ENCODE assay signal across 8 cellular contexts in the genomic region with DNA sequence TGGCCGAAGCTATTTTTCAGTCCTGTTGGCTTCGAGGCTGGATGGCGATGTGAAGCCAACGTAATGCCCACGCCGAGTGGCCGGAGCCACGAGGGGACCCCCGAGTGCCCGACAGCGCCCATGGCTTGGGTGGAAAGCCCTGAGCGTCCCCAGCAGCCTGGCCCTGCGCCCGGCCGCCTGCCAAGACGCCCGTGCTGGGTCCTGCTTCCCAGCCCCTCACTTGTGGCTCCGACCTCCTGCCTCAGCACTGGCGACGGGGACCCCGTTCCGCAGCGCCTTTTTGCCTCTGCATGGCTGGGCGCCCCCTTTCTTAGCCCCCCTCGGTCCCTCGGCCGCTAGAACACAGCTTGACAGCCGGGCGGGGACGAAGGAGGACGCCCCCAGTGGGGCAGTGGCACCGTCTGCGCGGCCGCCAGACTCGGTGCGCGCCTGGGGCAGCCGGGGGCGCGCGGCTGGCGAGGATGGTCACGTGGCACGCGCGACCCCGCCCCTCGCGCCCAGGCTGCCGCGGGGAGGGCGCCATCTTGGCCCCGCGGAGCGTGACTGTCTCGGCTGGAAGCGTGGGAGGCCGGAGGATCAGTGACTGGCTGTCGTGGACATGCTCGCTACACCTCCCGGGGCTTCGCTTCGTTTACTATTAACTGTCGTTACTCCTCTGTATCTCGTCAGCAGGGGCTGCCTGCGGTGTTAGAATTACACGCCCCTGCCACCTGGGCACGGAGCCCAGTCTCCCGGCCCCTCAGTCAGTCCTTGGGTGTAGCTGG.
DNase-seq lines count a peak whose midpoint lies in the region; ATAC-seq and TF ChIP-seq lines count a peak whose summit lies in the region.

No MANE protein-coding gene starts in this region.

- H3K9me3 ChIP-seq in BLaER1 treated with 17β-estradiol and CSF1 and Interleukin-3, amounts not matched to agents 10 nM and 100 nM (replicated peaks in 1 of 11) = peaks cover 0 to 17% (median 11%) of the 10 kb centered on the region in 11 experiments; a peak in 11 of 22 replicates
- H3K9me3 ChIP-seq in mucosa of stomach (ENCODE audit: control insufficient read depth, low read length) = no peaks in the 10 kb centered on the region

- peak; percentile 79 for TF ChIP-seq POLR2A in erythroblast (IDR thresholded peaks at IDR 0.05; ENCODE audit: low read length)

- H3K4me2 ChIP-seq in BLaER1 treated with 17β-estradiol and CSF1 and Interleukin-3, amounts not matched to agents 10 nM and 100 nM = peak overlapping the region; percentile 77 to 96 (median 90)

- H4K20me1 ChIP-seq in BLaER1 treated with 17β-estradiol and CSF1 and Interleukin-3, amounts not matched to agents 10 nM and 100 nM = no peaks in the 10 kb centered on the region; a peak in 1 of 22 replicates

- peaks cover 0 to 18% (median 7%) of the 10 kb centered on the region in 11 experiments; a peak in 10 of 22 replicates for H3K36me3 ChIP-seq in BLaER1 treated with 17β-estradiol and CSF1 and Interleukin-3, amounts not matched to agents 10 nM and 100 nM
- H3K36me3 ChIP-seq in mucosa of stomach (ENCODE audit: control insufficient read depth, insufficient read depth, low read length) = no peaks in the 10 kb centered on the region

- DNase-seq in GM19240 (ENCODE audit: insufficient read length, low spot score) (peak; percentile 62), NOMO-1 (lab: John Stamatoyannopoulos, UW; ENCODE audit: unreplicated experiment in 2 of 2) (peak; percentile 58 to 67), activated T-cell treated with anti-CD3 and anti-CD28 coated beads for 48 hours (ENCODE audit: low read depth) (peak; percentile 84), erythroblast (lab: John Stamatoyannopoulos, UW) (peak; percentile 87 to 92)
- DNase-seq in stimulated activated CD8-positive, alpha-beta memory T cell treated with anti-CD3 and anti-CD28 coated beads, Interleukin-4, amount 100 ng/mL, for 48 hours = peak; percentile 90

- H3K4me1 ChIP-seq in BLaER1 treated with 17β-estradiol and CSF1 and Interleukin-3, amounts not matched to agents 10 nM and 100 nM = peaks cover 57 to 68% (median 62%) of the 10 kb centered on the region in 10 experiments
- H3K4me1 ChIP-seq in mucosa of stomach (ENCODE audit: control insufficient read depth, insufficient read depth, low read length) = peaks cover 15% of the 10 kb centered on the region

- H3K27me3 ChIP-seq in BLaER1 treated with 17β-estradiol and CSF1 and Interleukin-3, amounts not matched to agents 10 nM and 100 nM = peaks cover 8 to 21% (median 16%) of the 10 kb centered on the region in 11 experiments; a peak in 17 of 22 replicates
- peaks cover 27% of the 10 kb centered on the region for H3K27me3 ChIP-seq in mucosa of stomach (ENCODE audit: control insufficient read depth, insufficient read depth, low read length)

- peak overlapping the region; percentile 79 to 89 (median 85) for H3K9ac ChIP-seq in BLaER1 treated with 17β-estradiol and CSF1 and Interleukin-3, amounts not matched to agents 10 nM and 100 nM
- peak overlapping the region; percentile 64 for H3K9ac ChIP-seq in mucosa of stomach (ENCODE audit: low read length)

- H3K27ac ChIP-seq in BLaER1 treated with 17β-estradiol and CSF1 and Interleukin-3, amounts not matched to agents 10 nM and 100 nM = peak overlapping the region; percentile 75 to 94 (median 88)

- peak; percentile 89 for ATAC-seq in HG03439 (IDR thresholded peaks at IDR 0.05; ENCODE audit: unreplicated experiment)

- peak overlapping the region; percentile 75 to 90 (median 82) for H3K4me3 ChIP-seq in BLaER1 treated with 17β-estradiol and CSF1 and Interleukin-3, amounts not matched to agents 10 nM and 100 nM
- H3K4me3 ChIP-seq in mucosa of stomach (ENCODE audit: low read length) = peak overlapping the region; percentile 82

Comparison
In these comparisons a context has a peak if more than half of its experiments do, and no peak if none do; other contexts are left out.
1. Peak in every context shown above with its lines: DNase-seq, ATAC-seq, H3K4me3 ChIP-seq and H3K27ac ChIP-seq.